ENCODE assay signal across 2 cellular contexts in the genomic region with DNA sequence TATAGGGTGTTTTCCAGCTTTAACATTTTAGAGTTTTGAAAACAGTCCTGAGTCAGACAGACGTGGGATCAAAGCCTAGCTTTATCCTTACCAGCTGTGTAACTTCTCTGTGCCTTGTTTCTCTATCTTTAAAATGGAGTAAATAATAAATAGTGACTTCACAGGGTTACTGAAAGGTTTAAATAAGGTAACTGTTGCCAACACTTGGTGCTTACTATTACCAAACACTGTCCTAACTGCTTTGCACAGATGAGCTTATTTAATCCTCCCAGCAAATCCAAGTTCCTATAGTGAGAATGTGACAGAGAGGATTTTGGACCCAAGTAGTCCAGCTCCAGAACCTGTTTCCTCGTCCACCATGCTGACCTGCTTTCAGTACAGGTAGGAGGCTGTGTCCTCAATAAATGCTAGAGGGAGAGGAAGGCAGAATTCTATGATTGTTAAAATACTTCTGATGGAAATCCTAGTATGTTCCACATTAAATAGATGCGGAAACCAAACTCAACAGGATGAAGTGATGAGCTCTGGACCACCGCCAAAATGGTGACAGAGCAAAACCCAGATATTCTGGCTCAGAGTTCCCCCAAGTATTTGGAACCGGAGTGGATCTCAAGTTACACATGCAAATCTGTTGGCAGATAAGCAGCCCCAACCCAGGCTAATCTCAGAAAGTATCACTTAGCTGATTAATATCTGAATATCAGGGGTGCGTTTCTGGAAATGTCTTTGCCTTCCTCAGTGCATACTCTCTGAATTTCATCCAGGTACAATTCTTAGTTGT.
TF ChIP-seq lines count a peak whose summit lies in the region.

No MANE protein-coding gene starts in this region.

TF ChIP-seq in IMR-90, 13 proteins besides CTCF, POLR2A, EP300 and RAD21:
- TF ChIP-seq MAFK (IDR thresholded peaks at IDR 0.05; ENCODE audit: low read depth, low read length): no peak

TF ChIP-seq in K562, 482 proteins besides CTCF, POLR2A, EP300 and RAD21:
- TF ChIP-seq, protein P1, sequence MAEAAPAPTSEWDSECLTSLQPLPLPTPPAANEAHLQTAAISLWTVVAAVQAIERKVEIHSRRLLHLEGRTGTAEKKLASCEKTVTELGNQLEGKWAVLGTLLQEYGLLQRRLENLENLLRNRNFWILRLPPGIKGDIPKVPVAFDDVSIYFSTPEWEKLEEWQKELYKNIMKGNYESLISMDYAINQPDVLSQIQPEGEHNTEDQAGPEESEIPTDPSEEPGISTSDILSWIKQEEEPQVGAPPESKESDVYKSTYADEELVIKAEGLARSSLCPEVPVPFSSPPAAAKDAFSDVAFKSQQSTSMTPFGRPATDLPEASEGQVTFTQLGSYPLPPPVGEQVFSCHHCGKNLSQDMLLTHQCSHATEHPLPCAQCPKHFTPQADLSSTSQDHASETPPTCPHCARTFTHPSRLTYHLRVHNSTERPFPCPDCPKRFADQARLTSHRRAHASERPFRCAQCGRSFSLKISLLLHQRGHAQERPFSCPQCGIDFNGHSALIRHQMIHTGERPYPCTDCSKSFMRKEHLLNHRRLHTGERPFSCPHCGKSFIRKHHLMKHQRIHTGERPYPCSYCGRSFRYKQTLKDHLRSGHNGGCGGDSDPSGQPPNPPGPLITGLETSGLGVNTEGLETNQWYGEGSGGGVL (CRISPR knock-in tag; IDR thresholded peaks at IDR 0.05): no peak
- no peak for TF ChIP-seq JUNB (CRISPR knock-in tag; conservative IDR thresholded peaks at IDR 0.05)
- TF ChIP-seq, protein P2, sequence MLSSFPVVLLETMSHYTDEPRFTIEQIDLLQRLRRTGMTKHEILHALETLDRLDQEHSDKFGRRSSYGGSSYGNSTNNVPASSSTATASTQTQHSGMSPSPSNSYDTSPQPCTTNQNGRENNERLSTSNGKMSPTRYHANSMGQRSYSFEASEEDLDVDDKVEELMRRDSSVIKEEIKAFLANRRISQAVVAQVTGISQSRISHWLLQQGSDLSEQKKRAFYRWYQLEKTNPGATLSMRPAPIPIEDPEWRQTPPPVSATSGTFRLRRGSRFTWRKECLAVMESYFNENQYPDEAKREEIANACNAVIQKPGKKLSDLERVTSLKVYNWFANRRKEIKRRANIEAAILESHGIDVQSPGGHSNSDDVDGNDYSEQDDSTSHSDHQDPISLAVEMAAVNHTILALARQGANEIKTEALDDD (IDR thresholded peaks at IDR 0.05): no peak
- TF ChIP-seq ZNF146 (CRISPR knock-in tag; IDR thresholded peaks at IDR 0.05; ENCODE audit: unreplicated experiment): no peak
- TF ChIP-seq MCM3 (IDR thresholded peaks at IDR 0.05): no peak
- TF ChIP-seq HEY1 (CRISPR knock-in tag; IDR thresholded peaks at IDR 0.05; ENCODE audit: borderline replicate concordance): no peak
